11 cellular contexts compared by ENCODE assay signal in the genomic region with DNA sequence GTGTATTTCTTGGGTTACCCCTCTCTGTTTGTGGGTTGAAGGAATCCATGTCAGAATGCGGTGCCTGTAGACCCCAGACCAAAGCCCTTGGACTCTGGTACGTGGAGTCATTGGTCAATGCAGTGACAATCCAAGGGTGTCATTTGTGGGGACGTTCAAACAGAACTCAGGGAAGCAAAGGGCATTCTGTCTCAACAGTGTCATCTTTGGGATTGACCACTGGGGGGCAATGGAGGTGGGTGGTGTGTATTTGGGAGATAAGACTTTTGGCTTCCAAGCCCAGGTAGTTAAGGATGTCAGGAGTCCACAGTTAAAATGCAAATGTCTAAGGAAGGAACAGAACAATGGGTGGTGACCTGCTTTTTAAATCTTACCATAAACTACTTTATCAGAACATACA. TPM values are rescaled to one million over a fixed set of nuclear protein-coding genes. Genes with fewer than 3 reads are reported as not detected.
DNase-seq lines count a peak whose midpoint lies in the region; ATAC-seq and TF ChIP-seq lines count a peak whose summit lies in the region.
"Had no signal": no experiment of that assay in that cellular context is flagged by ENCODE, and none has a peak within 500 bp of the region (broad histone marks: within the 10 kb centered on the region; RNA-seq: fewer than 3 reads in every experiment).

No MANE protein-coding gene starts in this region.

- H3K79me2 ChIP-seq in PC-9 (ENCODE audit: low read depth) = no peaks in the 10 kb centered on the region
- no peaks in the 10 kb centered on the region for H3K79me2 ChIP-seq in hepatocyte

- POLR2A ChIA-PET in PC-9 (lab: Charles Lee; ENCODE audit: unreplicated experiment) = no interaction called here

- intact Hi-C loops in PC-9 (cut with micrococcal nuclease; ENCODE audit: unreplicated experiment) (loop anchor here (2.0 kb wide), 1 partner anchor 554 kb away; no protein-coding TSS in a partner anchor), Right ventricle myocardium inferior (cut with DNase I) (no loop called here)
- intact Hi-C loops in activated T-helper 2 cell treated with anti-CD3 and anti-CD28 coated beads, Interferon-gamma antibody, Interleukin-2, Interleukin-4, amounts not matched to agents 10 μg/mL and 5 μg/mL and 100 μg/mL, durations not matched to agents 14 hours and 24 hours and 36 hours (cut with micrococcal nuclease) = no loop called here

- no peaks in the 10 kb centered on the region for H3K9me3 Mint-ChIP-seq in activated T-helper 2 cell treated with anti-CD3 and anti-CD28 coated beads, Interferon-gamma antibody, Interleukin-2, Interleukin-4, amounts not matched to agents 10 μg/mL and 5 μg/mL and 100 μg/mL, durations not matched to agents 14 hours and 24 hours and 36 hours

- H2AFZ ChIP-seq in PC-9 (no peak overlapping the region), hepatocyte (no peak overlapping the region)

- H3K4me3 Mint-ChIP-seq in activated T-helper 2 cell treated with anti-CD3 and anti-CD28 coated beads, Interferon-gamma antibody, Interleukin-2, Interleukin-4, amounts not matched to agents 10 μg/mL and 5 μg/mL and 100 μg/mL, durations not matched to agents 14 hours and 24 hours and 36 hours (ENCODE audit: low read depth) = no peak overlapping the region
- H3K4me3 Mint-ChIP-seq: activated naive CD4-positive, alpha-beta T cell treated with anti-CD3 and anti-CD28 coated beads, Interleukin-2, amount 50 U/mL, for 24 hours; naive B cell had no signal

- H3K36me3 Mint-ChIP-seq in activated T-helper 2 cell treated with anti-CD3 and anti-CD28 coated beads, Interferon-gamma antibody, Interleukin-2, Interleukin-4, amounts not matched to agents 10 μg/mL and 5 μg/mL and 100 μg/mL, durations not matched to agents 14 hours and 24 hours and 36 hours (ENCODE audit: low read depth) = no peaks in the 10 kb centered on the region
- H3K36me3 Mint-ChIP-seq: activated naive CD4-positive, alpha-beta T cell treated with anti-CD3 and anti-CD28 coated beads, Interleukin-2, amount 50 U/mL, for 24 hours had no signal

- WGBS in hepatocyte (ENCODE audit: low lambda C conversion rate, missing lambda C conversion rate) = 19% methylated on average over 3 of the region's 3 CpGs

- H3K9me3 ChIP-seq in BE2C = no peaks in the 10 kb centered on the region
- H3K9me3 ChIP-seq in PC-9 (ENCODE audit: insufficient read depth, low read depth) = no peaks in the 10 kb centered on the region
- no peaks in the 10 kb centered on the region for H3K9me3 ChIP-seq in hepatocyte (ENCODE audit: low read depth)

- ATAC-seq in Right ventricle myocardium inferior = no peak

- H3K27me3 ChIP-seq in BE2C = peaks cover 25% of the 10 kb centered on the region
- H3K27me3 ChIP-seq in H7 (ENCODE audit: control insufficient read depth, insufficient read depth, low read length) = peaks cover 19% of the 10 kb centered on the region
- H3K27me3 ChIP-seq in PC-9 (ENCODE audit: insufficient read depth, low read depth) = no peaks in the 10 kb centered on the region; the same call in 1 of the 2 replicates
- H3K27me3 ChIP-seq in hepatocyte = peaks cover 51% of the 10 kb centered on the region

- CTCF ChIA-PET in PC-9 (lab: Charles Lee) = no interaction called here

- no peaks in the 10 kb centered on the region for H3K4me1 ChIP-seq in BE2C
- no peaks in the 10 kb centered on the region for H3K4me1 ChIP-seq in PC-9 (replicated peaks; ENCODE audit: insufficient read depth)
- H3K4me1 ChIP-seq in hepatocyte (ENCODE audit: insufficient read depth) = no peaks in the 10 kb centered on the region

- no peaks in the 10 kb centered on the region for H3K4me1 Mint-ChIP-seq in activated T-helper 2 cell treated with anti-CD3 and anti-CD28 coated beads, Interferon-gamma antibody, Interleukin-2, Interleukin-4, amounts not matched to agents 10 μg/mL and 5 μg/mL and 100 μg/mL, durations not matched to agents 14 hours and 24 hours and 36 hours (ENCODE audit: low read depth)
- H3K4me1 Mint-ChIP-seq: activated naive CD4-positive, alpha-beta T cell treated with anti-CD3 and anti-CD28 coated beads, Interleukin-2, amount 50 U/mL, for 24 hours had no signal

- H3K9me2 ChIP-seq in PC-9 (ENCODE audit: insufficient read depth) (no peaks in the 10 kb centered on the region), hepatocyte (replicated peaks; ENCODE audit: insufficient read depth) (no peaks in the 10 kb centered on the region)

- H3K36me3 ChIP-seq in BE2C = no peaks in the 10 kb centered on the region
- H3K36me3 ChIP-seq in H7 (replicated peaks; ENCODE audit: control insufficient read depth, insufficient read depth, low read length) = no peaks in the 10 kb centered on the region
- H3K36me3 ChIP-seq in PC-9 (ENCODE audit: low read depth) = no peaks in the 10 kb centered on the region
- H3K36me3 ChIP-seq in hepatocyte (replicated peaks; ENCODE audit: insufficient read depth, low read depth) = no peaks in the 10 kb centered on the region

- peaks cover 38% of the 10 kb centered on the region for H3K27me3 Mint-ChIP-seq in activated T-helper 2 cell treated with anti-CD3 and anti-CD28 coated beads, Interferon-gamma antibody, Interleukin-2, Interleukin-4, amounts not matched to agents 10 μg/mL and 5 μg/mL and 100 μg/mL, durations not matched to agents 14 hours and 24 hours and 36 hours (ENCODE audit: low read depth)

- H4K20me1 ChIP-seq in PC-9 (ENCODE audit: insufficient read depth) (no peaks in the 10 kb centered on the region), hepatocyte (ENCODE audit: insufficient read depth, poor library complexity, severe bottlenecking) (no peaks in the 10 kb centered on the region)

- BruUV-seq in PC-9 (replicated peaks; lab: Mats Ljungman, UMichigan) = no TSS peak

- TF ChIP-seq CTCF in BE2C (IDR thresholded peaks at IDR 0.05; ENCODE audit: low read depth, low read length) (peak; percentile 44), PC-9 (conservative IDR thresholded peaks at IDR 0.05) (peak; percentile 28; the same call in 1 of the 2 replicates), hepatocyte (IDR thresholded peaks at IDR 0.05; ENCODE audit: poor library complexity) (no peak)

- H3K4me2 ChIP-seq in PC-9 = no peak overlapping the region
- peak overlapping the region; percentile 93 for H3K4me2 ChIP-seq in hepatocyte

- H3F3A ChIP-seq in PC-9 (ENCODE audit: insufficient read depth, low read depth) = no peaks in the 10 kb centered on the region

- H3K4me3 ChIP-seq in BE2C (ENCODE audit: low read depth, low read length) (no peak overlapping the region), H7 (ENCODE audit: insufficient read depth, low read depth, low read length) (no peak overlapping the region), PC-9 (no peak overlapping the region), hepatocyte (no peak overlapping the region)

- DNase-seq in BE2C (no peak), H7 (peak; percentile 64), PC-9 (no peak), hepatocyte (ENCODE audit: low spot score) (no peak), epidermal melanocyte (ENCODE audit: insufficient read length, low spot score) (no peak), Right ventricle myocardium inferior (ENCODE audit: missing footprints) (no peak)
- no peak for DNase-seq in activated T-helper 2 cell treated with anti-CD3 and anti-CD28 coated beads, Interferon-gamma antibody, Interleukin-2, Interleukin-4, amounts not matched to agents 10 μg/mL and 5 μg/mL and 100 μg/mL, durations not matched to agents 14 hours and 24 hours and 36 hours (ENCODE audit: low spot score)
- DNase-seq in activated CD4-positive, alpha-beta T cell treated with anti-CD3 and anti-CD28 coated beads for 48 hours = no peak
- DNase-seq: naive B cell had no signal

- no peak overlapping the region for H3K27ac ChIP-seq in PC-9
- H3K27ac ChIP-seq in hepatocyte = no peak overlapping the region

- no peak overlapping the region for H3K27ac Mint-ChIP-seq in activated T-helper 2 cell treated with anti-CD3 and anti-CD28 coated beads, Interferon-gamma antibody, Interleukin-2, Interleukin-4, amounts not matched to agents 10 μg/mL and 5 μg/mL and 100 μg/mL, durations not matched to agents 14 hours and 24 hours and 36 hours
- H3K27ac Mint-ChIP-seq: activated naive CD4-positive, alpha-beta T cell treated with anti-CD3 and anti-CD28 coated beads, Interleukin-2, amount 50 U/mL, for 24 hours had no signal

RNA-seq across cellular contexts. Expression of gene CCDC175, which starts 54.6 kb away (rescaled TPM):
- 2.0 TPM for polyA plus RNA-seq in BE2C (2012; ENCODE audit: insufficient read depth, insufficient read length, low read depth)
- not detected in 2 replicates for total RNA-seq in H7 (2014; rRNA removed; shearing (Covaris generic))
- total RNA-seq in PC-9 (2021) (not detected in 2 replicates), hepatocyte (not detected in 2 replicates), Right ventricle myocardium inferior (not detected)
- not detected in 2 replicates for polyA plus RNA-seq in hepatocyte
- total RNA-seq in activated T-helper 2 cell treated with anti-CD3 and anti-CD28 coated beads, Interferon-gamma antibody, Interleukin-2, Interleukin-4, amounts not matched to agents 10 μg/mL and 5 μg/mL and 100 μg/mL, durations not matched to agents 14 hours and 24 hours and 36 hours = not detected in 2 replicates
- polyA plus RNA-seq: thymus had no signal
